Comparison of ENCODE assay signal across 1 cellular context in the genomic region with DNA sequence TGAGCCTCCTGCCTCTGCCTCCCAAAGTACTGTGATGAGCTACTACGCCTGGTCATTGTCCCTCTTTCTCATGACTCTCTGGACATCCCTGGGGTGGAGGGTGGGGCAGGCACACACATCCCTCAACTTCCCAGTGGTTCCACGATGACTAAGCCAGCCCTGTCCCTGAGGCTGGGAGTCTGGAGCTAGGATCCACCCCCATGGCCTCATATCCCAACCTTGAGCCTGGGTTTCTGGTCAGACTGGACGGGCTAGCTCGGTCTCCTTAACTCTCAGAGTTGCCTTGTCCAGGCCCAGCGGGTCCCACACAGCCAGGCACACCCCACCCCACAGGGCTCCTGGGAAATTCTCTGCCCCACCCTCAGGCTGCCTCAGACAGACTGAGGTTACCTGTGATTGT.
TF ChIP-seq lines count a peak whose summit lies in the region.

No MANE protein-coding gene starts in this region.

TF ChIP-seq in SK-N-SH treated with all-trans-retinoic acid at 6 μM for 48 hours, 23 proteins besides CTCF, POLR2A, EP300 and RAD21 (continued from another document):
- TF ChIP-seq GLIS3 (CRISPR knock-in tag; IDR thresholded peaks at IDR 0.05), result no peak
